In genomic region chr22:25853501-25853900, GRCh38 we compare ENCODE assay signal across 28 cellular contexts.
A peak's percentile ranks its signal among the peaks of the same experiment; 100 is the strongest.
DNase-seq lines count a peak whose midpoint lies in the region; ATAC-seq and TF ChIP-seq lines count a peak whose summit lies in the region.
"Had no signal": no experiment of that assay in that cellular context is flagged by ENCODE, and none has a peak within 500 bp of the region (broad histone marks: within the 10 kb centered on the region; RNA-seq: fewer than 3 reads in every experiment).

No MANE protein-coding gene starts in this region.

- H3K14ac ChIP-seq in mesenchymal stem cell (ENCODE audit: low read length in 2 of 2), result no peak overlapping the region

- no peaks in the 10 kb centered on the region for H3K79me2 ChIP-seq in GM23338 (replicated peaks; ENCODE audit: insufficient read depth)

- TF ChIP-seq CTCF in GM23338 (conservative IDR thresholded peaks at IDR 0.05; ENCODE audit: low read depth in 2 of 2), result no peak

- no peaks in the 10 kb centered on the region for H3K36me3 Mint-ChIP-seq in GM23338 (ENCODE audit: low read depth)
- H3K36me3 Mint-ChIP-seq: activated naive CD8-positive, alpha-beta T cell; T-cell had no signal

- H3K4me3 ChIP-seq in GM23338 (no peak overlapping the region), mesenchymal stem cell (ENCODE audit: insufficient read depth in 1 of 2, low read depth in 1 of 2, low read length in 2 of 2) (no peak overlapping the region)
- H3K4me3 ChIP-seq: MG63, prostate gland, SJCRH30 had no signal

- peaks cover 3% of the 10 kb centered on the region for H3K27me3 Mint-ChIP-seq in GM23338 (ENCODE audit: insufficient read depth, low read depth, poor library complexity)

- H3K27ac ChIP-seq in GM23338 (ENCODE audit: low read depth) (no peak overlapping the region), angular gyrus (ENCODE audit: low read depth, low read length) (peak overlapping the region; percentile 72), mesenchymal stem cell (ENCODE audit: low read length, poor library complexity, severe bottlenecking) (no peak overlapping the region)
- H3K27ac ChIP-seq: prostate gland, SJCRH30, WERI-Rb-1 had no signal

- H4K20me1 ChIP-seq in GM23338 (replicated peaks; ENCODE audit: insufficient read depth), result no peaks in the 10 kb centered on the region

- H3K9me2 ChIP-seq in GM23338 (ENCODE audit: insufficient read depth), result no peaks in the 10 kb centered on the region

- H3K9me3 ChIP-seq in mesenchymal stem cell (ENCODE audit: control insufficient read depth, low read length), result no peaks in the 10 kb centered on the region
- H3K9me3 ChIP-seq: MG63, prostate gland, SJCRH30 had no signal

- H3K36me3 ChIP-seq in GM23338 (ENCODE audit: insufficient read depth) (no peaks in the 10 kb centered on the region), mesenchymal stem cell (ENCODE audit: control insufficient read depth in 1 of 2, insufficient read depth in 2 of 2, low read depth in 1 of 2, low read length in 2 of 2) (no peaks in the 10 kb centered on the region)
- H3K36me3 ChIP-seq: MG63, prostate gland, WERI-Rb-1 had no signal

- ATAC-seq in GM23338 (no peak), HG03135 (IDR thresholded peaks at IDR 0.05; ENCODE audit: unreplicated experiment) (no peak), HG02763 (IDR thresholded peaks at IDR 0.05; ENCODE audit: unreplicated experiment) (no peak)
- ATAC-seq: left lobe of liver, sciatic nerve, T-cell had no signal

- 50% methylated on average over 2 of the region's 3 CpGs for WGBS in mesenchymal stem cell

- H2BK15ac ChIP-seq in mesenchymal stem cell (ENCODE audit: low read depth, poor library complexity, severe bottlenecking), result no peak overlapping the region

- peak overlapping the region; percentile 37 for H3K9ac ChIP-seq in mesenchymal stem cell (ENCODE audit: low read length)

- H3K27me3 ChIP-seq in GM23338 (ENCODE audit: insufficient read depth) (no peaks in the 10 kb centered on the region), mesenchymal stem cell (ENCODE audit: control insufficient read depth in 1 of 2, insufficient read depth in 1 of 2, low read length in 2 of 2) (peaks cover 0 to 3% of the 10 kb centered on the region in 2 experiments)
- H3K27me3 ChIP-seq: MG63, SJCRH30 had no signal

- H3K18ac ChIP-seq in mesenchymal stem cell (ENCODE audit: low read depth in 1 of 2, low read length in 2 of 2), result no peak overlapping the region

- H3K23ac ChIP-seq in mesenchymal stem cell (ENCODE audit: low read length in 2 of 2), result no peak overlapping the region

- H4K8ac ChIP-seq in mesenchymal stem cell (ENCODE audit: low read length), result no peak overlapping the region

- no peaks in the 10 kb centered on the region for H3F3A ChIP-seq in GM23338 (replicated peaks; ENCODE audit: low read depth)

- no peak overlapping the region for H3K27ac Mint-ChIP-seq in GM23338
- H3K27ac Mint-ChIP-seq: activated naive CD8-positive, alpha-beta T cell; activated T-helper 2 cell treated with anti-CD3 and anti-CD28 coated beads, Interferon-gamma antibody, Interleukin-2, Interleukin-4, amounts not matched to agents 10 μg/mL and 5 μg/mL and 100 μg/mL, durations not matched to agents 14 hours and 24 hours and 36 hours; HFFc6; T-cell had no signal

- H2AK5ac ChIP-seq in mesenchymal stem cell (ENCODE audit: low read length, severe bottlenecking), result no peak overlapping the region

- DNase-seq in Ammon's horn (ENCODE audit: low spot score), result peak; percentile 36
- no peak for DNase-seq in GM23338 (ENCODE audit: low spot score)
- no peak for DNase-seq in mesenchymal stem cell
- DNase-seq in stimulated activated CD8-positive, alpha-beta memory T cell treated with anti-CD3 and anti-CD28 coated beads, Interleukin-4, amount 100 ng/mL, for 48 hours, result no peak
- DNase-seq in NCI-H526 (lab: John Stamatoyannopoulos, UW), result no peak
- DNase-seq: activated CD4-positive, alpha-beta T cell treated with anti-CD3 and anti-CD28 coated beads for 4 hours; activated CD8-positive, alpha-beta memory T cell treated with anti-CD3 and anti-CD28 coated beads for 24 hours; activated T-cell treated with anti-CD3 and anti-CD28 coated beads for 4 hours; DMS53; effector memory CD4-positive, alpha-beta T cell; glutamatergic neuron; HFFc6; NCI-H2029; RPMI8226; SJCRH30; stimulated activated CD4-positive, alpha-beta T cell treated with anti-CD3 and anti-CD28 coated beads, Interleukin-4, amount 100 ng/mL, for 24 hours; T-cell; trophoblast cell; WERI-Rb-1 had no signal

- H3K4me2 ChIP-seq in GM23338 (no peak overlapping the region), mesenchymal stem cell (ENCODE audit: low read length, poor library complexity, severe bottlenecking) (no peak overlapping the region)

- H3K79me1 ChIP-seq in mesenchymal stem cell (replicated peaks; ENCODE audit: low read length, poor library complexity, severe bottlenecking), result no peaks in the 10 kb centered on the region

- no peak overlapping the region for H3K4me3 Mint-ChIP-seq in GM23338
- H3K4me3 Mint-ChIP-seq: activated naive CD8-positive, alpha-beta T cell; HFFc6; T-cell had no signal

- no peak overlapping the region for H4K91ac ChIP-seq in mesenchymal stem cell (ENCODE audit: low read length)

- H3K9me3 Mint-ChIP-seq in GM23338, result no peaks in the 10 kb centered on the region
- H3K9me3 Mint-ChIP-seq: activated T-helper 2 cell treated with anti-CD3 and anti-CD28 coated beads, Interferon-gamma antibody, Interleukin-2, Interleukin-4, amounts not matched to agents 10 μg/mL and 5 μg/mL and 100 μg/mL, durations not matched to agents 14 hours and 24 hours and 36 hours; T-cell had no signal

- H2AFZ ChIP-seq in GM23338, result peak overlapping the region; percentile 76; the same call in 1 of the 2 replicates
- H2AFZ ChIP-seq in mesenchymal stem cell (ENCODE audit: low read depth, low read length), result no peak overlapping the region

- no peak overlapping the region for H2BK12ac ChIP-seq in mesenchymal stem cell (ENCODE audit: low read length in 2 of 2)

- H3K4ac ChIP-seq in mesenchymal stem cell (ENCODE audit: low read depth in 1 of 2, low read length in 2 of 2), result no peak overlapping the region

- no peaks in the 10 kb centered on the region for H3K4me1 Mint-ChIP-seq in GM23338
- H3K4me1 Mint-ChIP-seq: T-cell had no signal

- no peaks in the 10 kb centered on the region for H3K4me1 ChIP-seq in GM23338 (ENCODE audit: insufficient read depth)
- no peaks in the 10 kb centered on the region for H3K4me1 ChIP-seq in mesenchymal stem cell (ENCODE audit: control insufficient read depth, insufficient read depth, low read depth, low read length)
- H3K4me1 ChIP-seq: prostate gland had no signal

- H2BK5ac ChIP-seq in mesenchymal stem cell (ENCODE audit: low read depth, low read length, poor library complexity, severe bottlenecking), result no peak overlapping the region

- no peak overlapping the region for H2BK120ac ChIP-seq in mesenchymal stem cell (ENCODE audit: low read depth, low read length)

TF ChIP-seq in GM23338, 12 proteins besides CTCF, POLR2A, EP300 and RAD21:
- TF ChIP-seq POLR2AphosphoS5 (IDR thresholded peaks at IDR 0.05; ENCODE audit: low read depth), result no peak
- TF ChIP-seq EZH2 (IDR thresholded peaks at IDR 0.05; ENCODE audit: low read depth, unreplicated experiment), result no peak
- TF ChIP-seq CREB1 (CRISPR knock-in tag; IDR thresholded peaks at IDR 0.05; ENCODE audit: low read depth), result no peak
- TF ChIP-seq, protein P1, sequence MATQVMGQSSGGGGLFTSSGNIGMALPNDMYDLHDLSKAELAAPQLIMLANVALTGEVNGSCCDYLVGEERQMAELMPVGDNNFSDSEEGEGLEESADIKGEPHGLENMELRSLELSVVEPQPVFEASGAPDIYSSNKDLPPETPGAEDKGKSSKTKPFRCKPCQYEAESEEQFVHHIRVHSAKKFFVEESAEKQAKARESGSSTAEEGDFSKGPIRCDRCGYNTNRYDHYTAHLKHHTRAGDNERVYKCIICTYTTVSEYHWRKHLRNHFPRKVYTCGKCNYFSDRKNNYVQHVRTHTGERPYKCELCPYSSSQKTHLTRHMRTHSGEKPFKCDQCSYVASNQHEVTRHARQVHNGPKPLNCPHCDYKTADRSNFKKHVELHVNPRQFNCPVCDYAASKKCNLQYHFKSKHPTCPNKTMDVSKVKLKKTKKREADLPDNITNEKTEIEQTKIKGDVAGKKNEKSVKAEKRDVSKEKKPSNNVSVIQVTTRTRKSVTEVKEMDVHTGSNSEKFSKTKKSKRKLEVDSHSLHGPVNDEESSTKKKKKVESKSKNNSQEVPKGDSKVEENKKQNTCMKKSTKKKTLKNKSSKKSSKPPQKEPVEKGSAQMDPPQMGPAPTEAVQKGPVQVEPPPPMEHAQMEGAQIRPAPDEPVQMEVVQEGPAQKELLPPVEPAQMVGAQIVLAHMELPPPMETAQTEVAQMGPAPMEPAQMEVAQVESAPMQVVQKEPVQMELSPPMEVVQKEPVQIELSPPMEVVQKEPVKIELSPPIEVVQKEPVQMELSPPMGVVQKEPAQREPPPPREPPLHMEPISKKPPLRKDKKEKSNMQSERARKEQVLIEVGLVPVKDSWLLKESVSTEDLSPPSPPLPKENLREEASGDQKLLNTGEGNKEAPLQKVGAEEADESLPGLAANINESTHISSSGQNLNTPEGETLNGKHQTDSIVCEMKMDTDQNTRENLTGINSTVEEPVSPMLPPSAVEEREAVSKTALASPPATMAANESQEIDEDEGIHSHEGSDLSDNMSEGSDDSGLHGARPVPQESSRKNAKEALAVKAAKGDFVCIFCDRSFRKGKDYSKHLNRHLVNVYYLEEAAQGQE (IDR thresholded peaks at IDR 0.05; ENCODE audit: unreplicated experiment), result no peak
- TF ChIP-seq ZNF331 (CRISPR knock-in tag; IDR thresholded peaks at IDR 0.05; ENCODE audit: low read depth), result no peak
